In genomic region chr1:214551052-214551435, GRCh38 we compare ENCODE assay signal across 8 cellular contexts. TPM values are rescaled to one million over a fixed set of nuclear protein-coding genes. Genes with fewer than 3 reads are reported as not detected.
DNase-seq lines count a peak whose midpoint lies in the region; ATAC-seq, FAIRE-seq and TF ChIP-seq lines count a peak whose summit lies in the region.

No MANE protein-coding gene starts in this region.

- H3K27ac ChIP-seq in HUES6 (ENCODE audit: low read depth, low read length) (peak overlapping the region; percentile 95), kidney (ENCODE audit: low read depth in 2 of 2, low read length in 2 of 2) (peak overlapping the region; percentile 97 to 99), stomach smooth muscle (ENCODE audit: low read length) (peak overlapping the region; percentile 95)

- TF ChIP-seq CTCF in astrocyte of the cerebellum (IDR thresholded peaks at IDR 0.05; ENCODE audit: low read depth, low read length, missing control alignments) (no peak), kidney (IDR thresholded peaks at IDR 0.05; ENCODE audit: borderline replicate concordance, extremely low read depth, insufficient read depth) (no peak)

- peak overlapping the region; percentile 89 for H3K4me3 ChIP-seq in HUES6 (ENCODE audit: low read depth, low read length)
- H3K4me3 ChIP-seq in astrocyte of the cerebellum (ENCODE audit: low read depth, low read length) = peak overlapping the region; percentile 89
- H3K4me3 ChIP-seq in kidney (ENCODE audit: low read length in 2 of 2) = peak overlapping the region; percentile 82 to 84
- peak overlapping the region; percentile 85 to 96 for H3K4me3 ChIP-seq in stomach smooth muscle (ENCODE audit: low read length in 2 of 2)

- in situ Hi-C loops in astrocyte of the cerebellum (cut with HindIII; ENCODE audit: low sequenced_read_pairs) = no loop called here

- H3K9ac ChIP-seq in HUES6 (ENCODE audit: low read length) = peak overlapping the region; percentile 94
- peak overlapping the region; percentile 94 to 95 for H3K9ac ChIP-seq in kidney (ENCODE audit: low read length in 2 of 2)
- peak overlapping the region; percentile 88 to 90 for H3K9ac ChIP-seq in stomach smooth muscle (ENCODE audit: low read length in 2 of 2)

- H3K9me3 ChIP-seq in HUES6 (ENCODE audit: control insufficient read depth, insufficient read depth, low read depth, low read length) = no peaks in the 10 kb centered on the region
- H3K9me3 ChIP-seq in kidney (ENCODE audit: control insufficient read depth in 1 of 2, low read length in 2 of 2) = no peaks in the 10 kb centered on the region
- no peaks in the 10 kb centered on the region for H3K9me3 ChIP-seq in stomach smooth muscle (ENCODE audit: control insufficient read depth in 2 of 2, low read length in 2 of 2)

- no peaks in the 10 kb centered on the region for H3K27me3 ChIP-seq in HUES6 (ENCODE audit: control insufficient read depth, insufficient read depth, low read length)
- no peaks in the 10 kb centered on the region for H3K27me3 ChIP-seq in stomach smooth muscle (ENCODE audit: control insufficient read depth in 1 of 2, insufficient read depth in 2 of 2, low read length in 2 of 2)

- ATAC-seq in HG02970 (IDR thresholded peaks at IDR 0.05; ENCODE audit: low FRiP score, unreplicated experiment) = no peak

- H3K4me1 ChIP-seq in HUES6 (ENCODE audit: control insufficient read depth, insufficient read depth, low read length) (peaks cover 51% of the 10 kb centered on the region), kidney (ENCODE audit: control insufficient read depth in 1 of 2, insufficient read depth in 1 of 2, low read depth in 1 of 2, low read length in 2 of 2) (peaks cover 18 to 19% of the 10 kb centered on the region in 2 donors), stomach smooth muscle (ENCODE audit: control insufficient read depth, insufficient read depth, low read length) (peaks cover 35% of the 10 kb centered on the region)

- H3K36me3 ChIP-seq in HUES6 (ENCODE audit: control insufficient read depth, insufficient read depth, low read length) (no peaks in the 10 kb centered on the region), kidney (ENCODE audit: control insufficient read depth in 1 of 2, insufficient read depth in 2 of 2, low read length in 2 of 2) (no peaks in the 10 kb centered on the region), stomach smooth muscle (ENCODE audit: control insufficient read depth in 2 of 2, insufficient read depth in 2 of 2, low read length in 2 of 2) (no peaks in the 10 kb centered on the region)

- intact Hi-C loops in kidney (cut with DNase I) = no loop called here

- peak; percentile 62 for DNase-seq in ELR (ENCODE audit: low read depth)
- DNase-seq in astrocyte of the cerebellum (ENCODE audit: low read depth) = no peak
- DNase-seq in kidney = peak; percentile 88
- DNase-seq in ecto neural progenitor cell (ENCODE audit: low spot score) = no peak
- no peak for DNase-seq in AG08395 (ENCODE audit: low spot score)

- no peak for FAIRE-seq in kidney (lab: Jason Lieb, UNC)

RNA-seq across cellular contexts. Expression of gene PTPN14, which starts 0.4 kb away (rescaled TPM):
- total RNA-seq in kidney = 87.2 TPM
- 5.1 TPM for polyA plus RNA-seq in kidney (ENCODE audit: insufficient read depth, low read depth, low replicate concordance)

RNA-seq across cellular contexts. Expression of gene CENPF, which starts 52.0 kb away (rescaled TPM):
- total RNA-seq in kidney = 3.3 TPM
- 0.39 TPM for polyA plus RNA-seq in kidney (ENCODE audit: insufficient read depth, low read depth, low replicate concordance)

Comparison
In these comparisons a context has a peak if more than half of its experiments do, and no peak if none do; other contexts are left out.
1. DNase-seq: peak in ELR (single experiment) and kidney (single experiment); none in astrocyte of the cerebellum (single experiment), ecto neural progenitor cell (single experiment) and AG08395 (single experiment).
2. Peak in every context shown above with its lines, with median percentiles within 50 percentile points of each other: H3K27ac ChIP-seq, H3K4me3 ChIP-seq and H3K9ac ChIP-seq.